In the genomic region with DNA sequence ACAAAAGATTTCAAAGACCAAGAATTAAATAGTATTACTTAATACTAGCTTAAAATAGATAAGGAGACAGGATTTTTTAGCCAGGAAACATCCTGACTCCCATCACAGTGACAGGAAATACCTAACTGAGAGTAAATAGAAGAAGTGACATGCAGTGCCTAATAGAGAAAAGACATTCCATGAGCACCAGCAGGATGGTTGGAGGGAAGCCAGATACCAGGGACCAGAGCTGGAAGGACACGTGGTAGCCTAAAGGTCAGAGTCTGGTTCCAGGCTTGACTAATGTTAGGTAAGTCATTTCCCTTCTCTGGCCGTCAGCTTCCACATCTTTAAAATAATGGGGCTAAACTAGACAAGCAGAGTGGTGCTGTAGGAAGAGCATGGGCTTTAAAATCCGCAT, we compare ENCODE assay signal across 21 cellular contexts. TPM values are rescaled to one million over a fixed set of nuclear protein-coding genes. Genes with fewer than 3 reads are reported as not detected.
DNase-seq lines count a peak whose midpoint lies in the region; ATAC-seq and TF ChIP-seq lines count a peak whose summit lies in the region.
"Had no signal": no experiment of that assay in that cellular context is flagged by ENCODE, and none has a peak within 500 bp of the region (broad histone marks: within the 10 kb centered on the region; RNA-seq: fewer than 3 reads in every experiment).

No MANE protein-coding gene starts in this region.

- H3K4me2 ChIP-seq in PC-3 (ENCODE audit: low read length) = no peak overlapping the region

- POLR2A ChIA-PET in PC-3 (lab: Charles Lee; ENCODE audit: unreplicated experiment) = no interaction called here

- H3K27ac ChIP-seq in VCaP = peak overlapping the region; percentile 53
- H3K27ac ChIP-seq in coronary artery = no peak overlapping the region
- no peak overlapping the region for H3K27ac ChIP-seq in PC-3 (ENCODE audit: low read length)
- H3K27ac ChIP-seq: 22Rv1, ovary, skin epidermis, upper lobe of left lung had no signal

- no peaks in the 10 kb centered on the region for H3K79me2 ChIP-seq in PC-3 (ENCODE audit: low read length)

- ATAC-seq in PC-3 = no peak
- ATAC-seq: HCT116 had no signal

- H4K20me1 ChIP-seq in PC-3 (ENCODE audit: low read length) = no peaks in the 10 kb centered on the region

- H3K4me3 ChIP-seq in fibroblast of the aortic adventitia (ENCODE audit: low read depth, low read length) = no peak overlapping the region
- H3K4me3 ChIP-seq in coronary artery = no peak overlapping the region
- H3K4me3 ChIP-seq in PC-3 (ENCODE audit: low read length) = no peak overlapping the region
- H3K4me3 ChIP-seq: ovary, skin epidermis, upper lobe of left lung had no signal

- no peak overlapping the region for H2AFZ ChIP-seq in PC-3 (ENCODE audit: low read length)

- H3K4me1 ChIP-seq in PC-3 (ENCODE audit: insufficient read depth, low read length) = no peaks in the 10 kb centered on the region
- H3K4me1 ChIP-seq: upper lobe of left lung had no signal

- TF ChIP-seq CTCF in VCaP (conservative IDR thresholded peaks at IDR 0.05) = no peak
- no peak for TF ChIP-seq CTCF in fibroblast of the aortic adventitia (IDR thresholded peaks at IDR 0.05; ENCODE audit: insufficient read depth, low read length)
- TF ChIP-seq CTCF in coronary artery (IDR thresholded peaks at IDR 0.05) = no peak
- TF ChIP-seq CTCF in PC-3 (conservative IDR thresholded peaks at IDR 0.05; ENCODE audit: low read depth, low read length) = no peak

- BruUV-seq in PC-3 (replicated peaks; lab: Mats Ljungman, UMichigan) = no TSS peak

- peaks cover 27% of the 10 kb centered on the region for H3K36me3 ChIP-seq in PC-3 (ENCODE audit: low read depth, low read length)
- H3K36me3 ChIP-seq: ovary had no signal

- intact Hi-C loops in PC-3 (cut with micrococcal nuclease) = no loop called here

- no peak overlapping the region for H3K9ac ChIP-seq in PC-3 (ENCODE audit: low read length)

- CTCF ChIA-PET in PC-3 (lab: Charles Lee) = no interaction called here

- no peaks in the 10 kb centered on the region for H3K9me2 ChIP-seq in PC-3 (replicated peaks; ENCODE audit: low read length)

- H3K9me3 ChIP-seq in PC-3 (ENCODE audit: low read length) = no peaks in the 10 kb centered on the region
- H3K9me3 ChIP-seq: ovary, upper lobe of left lung had no signal

- DNase-seq in NCI-H345 (lab: John Stamatoyannopoulos, UW) = peak; percentile 1
- no peak for DNase-seq in NCI-H345 treated with DMSO at 0.1 percent for 48 hours (lab: John Stamatoyannopoulos, UW; ENCODE audit: unreplicated experiment)
- peak; percentile 12 for DNase-seq in fibroblast of the aortic adventitia (ENCODE audit: low read depth)
- DNase-seq in pons (ENCODE audit: low spot score) = peak; percentile 20
- no peak for DNase-seq in coronary artery (ENCODE audit: low spot score)
- DNase-seq in PC-3 = no peak
- DNase-seq in activated CD4-positive, CD25-positive, alpha-beta regulatory T cell (lab: John Stamatoyannopoulos, UW) = no peak
- DNase-seq: activated CD4-positive, alpha-beta memory T cell treated with anti-CD3 and anti-CD28 coated beads, Interleukin-2, amount 10 ng/mL, durations not matched to agents 7 days and 5 days; C1 segment of cervical spinal cord; DMS153; kidney glomerular epithelial cell; NCI-H1092; NCI-H2107; NCI-H748 treated with DMSO at 0.1 percent for 48 hours; ovary; stimulated activated naive CD4-positive, alpha-beta T cell treated with Interleukin-2 at 50 U/mL for 16 hours; upper lobe of left lung had no signal

- H3F3A ChIP-seq in PC-3 (ENCODE audit: low read length, unreplicated experiment) = no peaks in the 10 kb centered on the region

- H3K27me3 ChIP-seq in PC-3 (ENCODE audit: low read length) = no peaks in the 10 kb centered on the region
- H3K27me3 ChIP-seq: ovary, upper lobe of left lung had no signal

RNA-seq across cellular contexts. Expression of gene CDK5RAP2, which starts 41.6 kb away (rescaled TPM):
- total RNA-seq in fibroblast of the aortic adventitia (ENCODE audit: low replicate concordance) (36.8 and 66.6 TPM in 2 replicates), PC-3 (2014; rRNA removed) (37.4 and 41.0 TPM in 2 replicates)

Comparison
In these comparisons a context has a peak if more than half of its experiments do, and no peak if none do; other contexts are left out.
1. DNase-seq: peak in NCI-H345 (single experiment), fibroblast of the aortic adventitia (single experiment) and pons (single experiment); none in NCI-H345 treated with DMSO at 0.1 percent for 48 hours (single experiment), coronary artery (single experiment), PC-3 (single experiment) and activated CD4-positive, CD25-positive, alpha-beta regulatory T cell (0 of 4).